In genomic region chr16:23365602-23366240, GRCh38 we compare ENCODE assay signal across 13 cellular contexts.
DNase-seq lines count a peak whose midpoint lies in the region; ATAC-seq, FAIRE-seq and TF ChIP-seq lines count a peak whose summit lies in the region.
"Had no signal": no experiment of that assay in that cellular context is flagged by ENCODE, and none has a peak within 500 bp of the region (broad histone marks: within the 10 kb centered on the region; RNA-seq: fewer than 3 reads in every experiment).

No MANE protein-coding gene starts in this region.

- no peak for FAIRE-seq in kidney (lab: Jason Lieb, UNC)
- FAIRE-seq: G401.6 had no signal

- DNase-seq in activated T-cell treated with anti-CD3 and anti-CD28 coated beads for 48 hours (ENCODE audit: low read depth) (peak; percentile 6), activated T-cell treated with anti-CD3 and anti-CD28 coated beads for 4 hours (no peak), NB4 (ENCODE audit: low read depth) (peak; percentile 19), gastrocnemius medialis (peak; percentile 44 to 65), kidney (no peak), posterior vena cava (ENCODE audit: low spot score) (no peak)
- no peak for DNase-seq in activated naive CD8-positive, alpha-beta T cell treated with anti-CD3 and anti-CD28 coated beads, Interleukin-2, amount 50 U/mL, for 24 hours
- DNase-seq: H7, midbrain, upper lobe of left lung had no signal

- H3K4me1 Mint-ChIP-seq in activated naive CD8-positive, alpha-beta T cell treated with anti-CD3 and anti-CD28 coated beads, Interleukin-2, amount 50 U/mL, for 24 hours, result peaks cover 8% of the 10 kb centered on the region

- no peak overlapping the region for H3K4me3 Mint-ChIP-seq in activated naive CD8-positive, alpha-beta T cell treated with anti-CD3 and anti-CD28 coated beads, Interleukin-2, amount 50 U/mL, for 24 hours

- H3K9me3 ChIP-seq in gastrocnemius medialis, result no peaks in the 10 kb centered on the region
- H3K9me3 ChIP-seq in kidney (ENCODE audit: control insufficient read depth in 1 of 2, low read length in 2 of 2), result no peaks in the 10 kb centered on the region
- H3K9me3 ChIP-seq: right lobe of liver, upper lobe of left lung had no signal

- TF ChIP-seq POLR2A in NB4 (IDR thresholded peaks at IDR 0.05; ENCODE audit: extremely low read depth, insufficient read length), result no peak
- no peak for TF ChIP-seq POLR2A in gastrocnemius medialis (IDR thresholded peaks at IDR 0.05)

- H3K9ac ChIP-seq in kidney (ENCODE audit: low read length in 2 of 2), result no peak overlapping the region

- H3K27ac ChIP-seq in gastrocnemius medialis, result peak overlapping the region; percentile 51 to 63 (median 56)
- no peak overlapping the region for H3K27ac ChIP-seq in kidney (ENCODE audit: low read depth in 2 of 2, low read length in 2 of 2)
- H3K27ac ChIP-seq: right lobe of liver had no signal

- intact Hi-C loops in gastrocnemius medialis (cut with DNase I; ENCODE audit: low total_unique reads) (loop anchor here (5.0 kb wide), 1 partner anchor 37 kb away; no protein-coding TSS in a partner anchor), kidney (cut with DNase I) (no loop called here), posterior vena cava (cut with DNase I) (no loop called here)

- H3K36me3 ChIP-seq in gastrocnemius medialis, result no peaks in the 10 kb centered on the region
- H3K36me3 ChIP-seq in kidney (ENCODE audit: control insufficient read depth in 1 of 2, insufficient read depth in 2 of 2, low read length in 2 of 2), result no peaks in the 10 kb centered on the region
- H3K36me3 ChIP-seq: right lobe of liver, upper lobe of left lung had no signal

- H3K4me3 ChIP-seq in NB4 (ENCODE audit: low read depth, low read length) (no peak overlapping the region), gastrocnemius medialis (no peak overlapping the region), kidney (ENCODE audit: low read length in 2 of 2) (no peak overlapping the region)
- H3K4me3 ChIP-seq: right lobe of liver, upper lobe of left lung had no signal

- H3K36me3 Mint-ChIP-seq in activated naive CD8-positive, alpha-beta T cell treated with anti-CD3 and anti-CD28 coated beads, Interleukin-2, amount 50 U/mL, for 24 hours (ENCODE audit: low read depth), result no peaks in the 10 kb centered on the region

- H3K9me3 Mint-ChIP-seq in activated naive CD8-positive, alpha-beta T cell treated with anti-CD3 and anti-CD28 coated beads, Interleukin-2, amount 50 U/mL, for 24 hours, result no peaks in the 10 kb centered on the region

- no peak for TF ChIP-seq CTCF in NB4 (IDR thresholded peaks at IDR 0.05; ENCODE audit: low read depth, low read length)
- TF ChIP-seq CTCF in gastrocnemius medialis (IDR thresholded peaks at IDR 0.05 in 4 of 5, conservative IDR thresholded peaks at IDR 0.05 in 1 of 5), result no peak
- no peak for TF ChIP-seq CTCF in kidney (IDR thresholded peaks at IDR 0.05; ENCODE audit: borderline replicate concordance, extremely low read depth, insufficient read depth)

- H3K27me3 ChIP-seq in gastrocnemius medialis, result no peaks in the 10 kb centered on the region
- H3K27me3 ChIP-seq: right lobe of liver, upper lobe of left lung had no signal

- peak; percentile 54 for ATAC-seq in activated naive CD8-positive, alpha-beta T cell treated with anti-CD3 and anti-CD28 coated beads, Interleukin-2, amount 50 U/mL, for 24 hours
- ATAC-seq in gastrocnemius medialis, result peak; percentile 91 to 92
- no peak for ATAC-seq in GM18517 (IDR thresholded peaks at IDR 0.05; ENCODE audit: unreplicated experiment)
- ATAC-seq: right lobe of liver had no signal

- in situ Hi-C loops in gastrocnemius medialis (cut with MboI; ENCODE audit: low sequenced_read_pairs in 4 of 4), result no loop called here

- no peaks in the 10 kb centered on the region for H3K27me3 Mint-ChIP-seq in activated naive CD8-positive, alpha-beta T cell treated with anti-CD3 and anti-CD28 coated beads, Interleukin-2, amount 50 U/mL, for 24 hours

- H3K4me1 ChIP-seq in gastrocnemius medialis (peaks cover 6 to 24% of the 10 kb centered on the region in 2 donors), kidney (ENCODE audit: control insufficient read depth in 1 of 2, insufficient read depth in 1 of 2, low read depth in 1 of 2, low read length in 2 of 2) (peaks cover 0 to 3% of the 10 kb centered on the region in 2 donors)
- H3K4me1 ChIP-seq: right lobe of liver had no signal

- H3K27ac Mint-ChIP-seq in activated naive CD8-positive, alpha-beta T cell treated with anti-CD3 and anti-CD28 coated beads, Interleukin-2, amount 50 U/mL, for 24 hours, result no peak overlapping the region

Comparison
In these comparisons a context has a peak if more than half of its experiments do, and no peak if none do; other contexts are left out.
1. DNase-seq: peak in activated T-cell treated with anti-CD3 and anti-CD28 coated beads for 48 hours (single experiment), NB4 (single experiment) and gastrocnemius medialis (2 of 2); none in activated T-cell treated with anti-CD3 and anti-CD28 coated beads for 4 hours (single experiment), activated naive CD8-positive, alpha-beta T cell treated with anti-CD3 and anti-CD28 coated beads, Interleukin-2, amount 50 U/mL, for 24 hours (single experiment), kidney (single experiment) and posterior vena cava (single experiment).
2. H3K27ac ChIP-seq: peak in gastrocnemius medialis (4 of 4); none in kidney (0 of 2).